In the genomic region with DNA sequence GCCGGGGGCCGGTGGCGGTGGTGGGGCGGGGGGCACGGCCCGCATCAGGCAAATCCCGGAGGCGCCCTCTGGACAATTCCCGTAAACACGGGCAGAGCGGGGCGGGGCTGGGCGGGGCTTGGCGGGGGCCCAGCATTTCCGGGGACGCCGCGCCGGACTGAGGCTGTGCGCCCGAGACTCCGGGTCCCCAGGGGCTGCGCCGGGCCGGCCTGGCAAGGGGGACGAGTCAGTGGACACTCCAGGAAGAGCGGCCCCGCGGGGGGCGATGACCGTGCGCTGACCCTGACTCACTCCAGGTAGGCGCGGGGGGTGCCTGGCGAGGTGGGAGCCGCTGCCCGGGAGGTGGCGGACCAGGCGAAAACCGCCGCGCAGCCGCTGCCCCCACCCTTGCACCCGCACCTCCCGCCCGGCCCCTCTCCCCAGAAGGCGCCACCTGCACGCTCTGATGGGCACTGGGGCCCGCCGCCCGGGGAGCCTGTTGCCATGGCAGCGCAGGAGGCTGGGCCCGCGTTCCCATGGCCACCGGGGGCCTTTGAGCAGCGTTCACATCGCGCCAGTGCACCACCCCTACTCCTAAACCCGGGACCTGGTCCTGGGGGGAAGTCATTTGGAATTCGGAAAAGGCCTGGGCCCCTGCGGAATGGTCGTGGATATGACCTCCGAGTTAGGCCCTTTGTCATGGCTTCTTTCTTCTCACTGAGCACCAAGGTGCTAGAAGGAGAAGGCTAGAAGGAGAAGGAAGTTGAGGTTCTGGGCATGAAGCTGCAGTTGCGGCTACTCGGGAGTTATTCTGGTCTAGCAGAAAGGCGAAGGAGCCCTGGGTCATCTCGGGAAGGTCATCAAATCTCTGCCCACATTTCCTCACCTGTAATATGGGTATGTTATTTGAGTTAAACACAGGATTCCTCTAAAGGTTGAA, we compare ENCODE assay signal across 8 cellular contexts. TPM values are rescaled to one million over a fixed set of nuclear protein-coding genes. Genes with fewer than 3 reads are reported as not detected.
A peak's percentile ranks its signal among the peaks of the same experiment; 100 is the strongest.
DNase-seq lines count a peak whose midpoint lies in the region; ATAC-seq, FAIRE-seq and TF ChIP-seq lines count a peak whose summit lies in the region.

No MANE protein-coding gene starts in this region.

- no peaks in the 10 kb centered on the region for H4K20me1 ChIP-seq in keratinocyte (ENCODE audit: control insufficient read depth, extremely low read depth, insufficient read depth, low read length)

- peak overlapping the region; percentile 78 for H3K9ac ChIP-seq in keratinocyte (ENCODE audit: control insufficient read depth, extremely low read depth, insufficient read depth, low read length)

- no peak for FAIRE-seq in keratinocyte (lab: Jason Lieb, UNC)

- no peaks in the 10 kb centered on the region for H3K36me3 ChIP-seq in keratinocyte (ENCODE audit: control insufficient read depth in 2 of 2, extremely low read depth in 1 of 2, insufficient read depth in 2 of 2, low read length in 2 of 2)

- H3K27ac ChIP-seq in keratinocyte (ENCODE audit: control insufficient read depth, insufficient read depth, low read length) = peak overlapping the region; percentile 78

- DNase-seq in NCI-H2081 (lab: John Stamatoyannopoulos, UW) (peak; percentile 67 to 80), NCI-H2081 treated with DMSO at 0.1 percent for 48 hours (lab: John Stamatoyannopoulos, UW) (no peak), NCI-H146 (lab: John Stamatoyannopoulos, UW) (peak; percentile 86), UCSD-AML1 (lab: John Stamatoyannopoulos, UW; ENCODE audit: unreplicated experiment) (peak; percentile 42), cardiac fibroblast (ENCODE audit: low read depth in 2 of 2) (peak; percentile 47 to 64), keratinocyte (ENCODE audit: low read depth, low spot score) (no peak)
- DNase-seq in stimulated activated CD4-positive, alpha-beta T cell treated with anti-CD3 and anti-CD28 coated beads, Interleukin-12 subunit alpha, Interleukin-12 subunit beta, amount 100 ng/mL, for 4 hours = peak; percentile 48

- H3K9me1 ChIP-seq in keratinocyte (ENCODE audit: control insufficient read depth, extremely low read depth, insufficient read depth, low read length) = no peaks in the 10 kb centered on the region

- peak; percentile 62 for ATAC-seq in HG02623 (IDR thresholded peaks at IDR 0.05; ENCODE audit: unreplicated experiment)

- H3K4me3 ChIP-seq in cardiac fibroblast (replicated peaks in 1 of 2; ENCODE audit: low read depth in 2 of 2, low read length in 2 of 2) (peak overlapping the region; percentile 56 to 70), keratinocyte (ENCODE audit: control insufficient read depth in 2 of 3, extremely low read depth in 1 of 3, insufficient read depth in 2 of 3, low read depth in 1 of 3, low read length in 3 of 3) (peak overlapping the region; percentile 90 to 93 (median 91))

- H3K4me1 ChIP-seq in keratinocyte (ENCODE audit: control insufficient read depth, extremely low read depth, insufficient read depth, low read length) = peaks cover 34% of the 10 kb centered on the region

- peak overlapping the region; percentile 97 for H2AFZ ChIP-seq in keratinocyte (ENCODE audit: control insufficient read depth, low read length)

- H3K79me2 ChIP-seq in keratinocyte (ENCODE audit: control insufficient read depth, insufficient read depth, low read length) = peaks cover 36% of the 10 kb centered on the region

- H3K4me2 ChIP-seq in keratinocyte (ENCODE audit: control insufficient read depth, extremely low read depth, insufficient read depth, low read depth, low read length) = peak overlapping the region; percentile 96

- TF ChIP-seq CTCF in cardiac fibroblast (IDR thresholded peaks at IDR 0.05; ENCODE audit: low read depth, low read length) (no peak), keratinocyte (optimal IDR thresholded peaks at IDR 0.05 in 1 of 3, IDR thresholded peaks at IDR 0.05 in 1 of 3, conservative IDR thresholded peaks at IDR 0.05 in 1 of 3; ENCODE audit: extremely low read depth in 1 of 3, insufficient read depth in 2 of 3, low read length in 3 of 3) (no peak)

- H3K27me3 ChIP-seq in keratinocyte (ENCODE audit: control insufficient read depth, extremely low read depth, insufficient read depth, low read length) = no peaks in the 10 kb centered on the region

- dilution Hi-C loops in keratinocyte (cut with MboI; ENCODE audit: extremely low pct_ligation_motif_present, low sequenced_read_pairs) = no loop called here

- no peaks in the 10 kb centered on the region for H3K9me3 ChIP-seq in keratinocyte (ENCODE audit: control insufficient read depth, low read depth, low read length)

RNA-seq across cellular contexts. Expression of a gene that starts 16.1 kb away (rescaled TPM):
- 58.7 to 95.1 TPM (median 72.7 TPM) in 3 replicates for polyA plus RNA-seq in keratinocyte
- polyA plus RNA-seq in keratinocyte (2011; ENCODE audit: low read depth) = 14.0 TPM
- polyA plus RNA-seq in keratinocyte (2011; cell fraction: cytosol; rRNA removed) = 21.2 and 40.8 TPM in 2 replicates
- 116 and 175 TPM in 2 replicates for polyA plus RNA-seq in keratinocyte (2011; cell fraction: nucleus; rRNA removed)
- 41.9 and 85.6 TPM in 2 replicates for polyA plus RNA-seq in keratinocyte (2012; ENCODE audit: low replicate concordance)
- polyA minus RNA-seq in keratinocyte = 129 to 210 TPM (median 133 TPM) in 3 replicates
- polyA minus RNA-seq in keratinocyte (2011; cell fraction: cytosol; rRNA and poly(A)+ RNA removed) = 184 TPM
- polyA minus RNA-seq in keratinocyte (2011; cell fraction: nucleus; rRNA and poly(A)+ RNA removed) = 289 and 325 TPM in 2 replicates

RNA-seq across cellular contexts. Expression of a gene that starts 48.7 kb away (rescaled TPM):
- 70.9 to 83.0 TPM (median 80.6 TPM) in 3 replicates for polyA plus RNA-seq in keratinocyte
- 33.8 TPM for polyA plus RNA-seq in keratinocyte (2011; ENCODE audit: low read depth)
- polyA plus RNA-seq in keratinocyte (2011; cell fraction: cytosol; rRNA removed) = 51.8 and 74.3 TPM in 2 replicates
- 46.8 and 61.8 TPM in 2 replicates for polyA plus RNA-seq in keratinocyte (2011; cell fraction: nucleus; rRNA removed)
- 54.8 and 97.3 TPM in 2 replicates for polyA plus RNA-seq in keratinocyte (2012; ENCODE audit: low replicate concordance)
- polyA minus RNA-seq in keratinocyte = 35.8 to 66.9 TPM (median 47.6 TPM) in 3 replicates
- polyA minus RNA-seq in keratinocyte (2011; cell fraction: cytosol; rRNA and poly(A)+ RNA removed) = 38.2 TPM
- 8.5 and 8.9 TPM in 2 replicates for polyA minus RNA-seq in keratinocyte (2011; cell fraction: nucleus; rRNA and poly(A)+ RNA removed)

RNA-seq across cellular contexts. Expression of a gene that starts 49.0 kb away (rescaled TPM):
- 0.92 to 2.7 TPM (median 1.0 TPM) in 3 replicates for polyA plus RNA-seq in keratinocyte
- polyA plus RNA-seq in keratinocyte (2011; ENCODE audit: low read depth) = not detected
- 0.90 and 1.2 TPM in 2 replicates for polyA plus RNA-seq in keratinocyte (2011; cell fraction: cytosol; rRNA removed)
- polyA plus RNA-seq in keratinocyte (2011; cell fraction: nucleus; rRNA removed) = 3.4 TPM in 2 replicates
- 0.28 and 1.9 TPM in 2 replicates for polyA plus RNA-seq in keratinocyte (2012; ENCODE audit: low replicate concordance)
- polyA minus RNA-seq in keratinocyte = 3.2 to 10.8 TPM (median 4.1 TPM) in 3 replicates
- polyA minus RNA-seq in keratinocyte (2011; cell fraction: cytosol; rRNA and poly(A)+ RNA removed) = 3.8 TPM
- polyA minus RNA-seq in keratinocyte (2011; cell fraction: nucleus; rRNA and poly(A)+ RNA removed) = 4.0 and 4.6 TPM in 2 replicates

Comparison
In these comparisons a context has a peak if more than half of its experiments do, and no peak if none do; other contexts are left out.
1. DNase-seq: peak in NCI-H2081 (2 of 2), NCI-H146 (single experiment), UCSD-AML1 (single experiment), cardiac fibroblast (2 of 2) and stimulated activated CD4-positive, alpha-beta T cell treated with anti-CD3 and anti-CD28 coated beads, Interleukin-12 subunit alpha, Interleukin-12 subunit beta, amount 100 ng/mL, for 4 hours (single experiment); none in NCI-H2081 treated with DMSO at 0.1 percent for 48 hours (single experiment) and keratinocyte (single experiment).